ENCODE assay signal across 8 cellular contexts in the genomic region with DNA sequence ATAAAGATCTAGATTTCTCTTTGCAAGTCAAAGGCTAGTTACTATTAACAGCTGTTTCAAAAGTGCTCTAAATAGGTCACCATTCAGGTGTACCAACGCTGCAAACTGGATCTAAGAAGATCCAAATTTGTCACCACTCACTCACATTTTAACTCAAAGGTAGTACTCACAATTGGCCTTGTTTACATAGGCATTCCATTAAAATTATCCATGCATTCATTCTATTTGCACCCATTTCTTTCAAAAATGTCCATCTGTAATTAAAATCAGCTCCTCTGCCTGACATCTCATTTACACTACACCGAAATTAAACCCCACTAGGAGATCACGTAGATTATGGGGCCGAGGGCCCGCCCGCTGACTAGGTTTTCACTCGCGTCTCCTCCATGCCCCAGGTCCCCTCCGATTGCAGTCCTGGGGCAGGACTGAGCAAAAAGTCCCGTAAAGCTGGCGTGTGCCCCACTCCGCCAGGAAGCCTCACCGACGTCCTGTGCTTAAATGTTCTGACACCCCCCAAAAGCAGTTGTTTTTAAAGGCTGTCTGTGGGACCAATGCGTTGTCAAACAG. TPM values are rescaled to one million over a fixed set of nuclear protein-coding genes. Genes with fewer than 3 reads are reported as not detected.
A peak's percentile ranks its signal among the peaks of the same experiment; 100 is the strongest.
DNase-seq lines count a peak whose midpoint lies in the region; ATAC-seq and TF ChIP-seq lines count a peak whose summit lies in the region.

No MANE protein-coding gene starts in this region.

- peak overlapping the region; percentile 96 to 99 (median 98) for H3K27ac ChIP-seq in esophagus muscularis mucosa (replicated peaks in 1 of 4)
- H3K27ac ChIP-seq in prostate gland, result peak overlapping the region; percentile 98 to 99

- H3K27me3 ChIP-seq in esophagus muscularis mucosa (no peaks in the 10 kb centered on the region), prostate gland (replicated peaks; ENCODE audit: insufficient read depth) (no peaks in the 10 kb centered on the region)

- H3K9me3 ChIP-seq in esophagus muscularis mucosa (no peaks in the 10 kb centered on the region), prostate gland (no peaks in the 10 kb centered on the region)

- ATAC-seq in HG02938 (IDR thresholded peaks at IDR 0.05; ENCODE audit: unreplicated experiment), result peak; percentile 1

- H3K36me3 ChIP-seq in esophagus muscularis mucosa (no peaks in the 10 kb centered on the region), prostate gland (no peaks in the 10 kb centered on the region)

- H3K4me3 ChIP-seq in AG04449 (ENCODE audit: low read depth, low read length) (peak overlapping the region; percentile 93), GM12864 (ENCODE audit: low read depth, low read length) (peak overlapping the region; percentile 97), esophagus muscularis mucosa (peak overlapping the region; percentile 75 to 100 (median 98)), prostate gland (peak overlapping the region; percentile 90 to 99)

- H3K4me1 ChIP-seq in esophagus muscularis mucosa (peaks cover 8 to 39% (median 38%) of the 10 kb centered on the region in 4 donors), prostate gland (replicated peaks) (no peaks in the 10 kb centered on the region)

- intact Hi-C loops in esophagus muscularis mucosa (cut with DNase I) (loop anchor here (2.0 to 5.0 kb wide), 3 partner anchors 59 to 154 kb away; partner anchors contain the start of genes CDKN2AIP, RWDD4 and TRAPPC11), prostate gland (cut with DNase I) (loop anchor here (1.0 to 10.0 kb wide), 3 partner anchors 59 to 661 kb away; partner anchors contain the start of genes CDKN2AIP, RWDD4 and TRAPPC11)

- TF ChIP-seq EP300 in esophagus muscularis mucosa (IDR thresholded peaks at IDR 0.05), result no peak

- no peak for TF ChIP-seq CTCF in AG04449 (IDR thresholded peaks at IDR 0.05; ENCODE audit: insufficient read depth, low read length, missing control alignments)
- TF ChIP-seq CTCF in GM12864 (IDR thresholded peaks at IDR 0.05; ENCODE audit: low read depth, low read length, missing control alignments), result no peak
- TF ChIP-seq CTCF in esophagus muscularis mucosa (IDR thresholded peaks at IDR 0.05), result no peak
- no peak for TF ChIP-seq CTCF in prostate gland (IDR thresholded peaks at IDR 0.05)

- DNase-seq in AG04449 (ENCODE audit: low read depth, low spot score) (no peak), GM12864 (ENCODE audit: low read depth) (no peak), RKO (ENCODE audit: low spot score) (peak; percentile 46), esophagus muscularis mucosa (ENCODE audit: extremely low spot score) (no peak), prostate gland (ENCODE audit: low spot score) (no peak)
- DNase-seq in activated effector memory CD4-positive, alpha-beta T cell treated with Interleukin-2 at 50 U/mL for 16 hours, result no peak
- no peak for DNase-seq in activated CD4-positive, alpha-beta T cell treated with anti-CD3 and anti-CD28 coated beads, Interleukin-2, amount 50 U/mL, for 48 hours

- WGBS in esophagus muscularis mucosa, result 1% methylated on average over 11 of the region's 15 CpGs
- WGBS in prostate gland, result under 1% methylated on average over 15 of the region's 15 CpGs

- POLR2A ChIA-PET in AG04449 (lab: Yijun Ruan, JAX), result interaction anchor here (0.6 to 1.0 kb wide), 3 partner anchors 10 to 182 kb away, joined by 3 to 4 read pairs (median 3); no protein-coding TSS in a partner anchor

- CTCF ChIA-PET in AG04449 (lab: Yijun Ruan, JAX), result interaction anchor here (1.0 to 1.4 kb wide), 6 partner anchors 11 to 218 kb away, joined by 3 to 5 read pairs (median 4); no protein-coding TSS in a partner anchor

- TF ChIP-seq POLR2A in esophagus muscularis mucosa (IDR thresholded peaks at IDR 0.05; ENCODE audit: low read depth) (no peak), prostate gland (IDR thresholded peaks at IDR 0.05) (no peak)

RNA-seq across cellular contexts. Expression of gene ING2, which starts 1.3 kb away (rescaled TPM):
- total RNA-seq in esophagus muscularis mucosa (10 to 100 TPM; 26.2 to 42.8 (median 38.6) TPM), prostate gland (10 to 100 TPM; 23.1 to 34.6 TPM)

RNA-seq across cellular contexts. Expression of gene CDKN2AIP, which starts 59.1 kb away (rescaled TPM):
- total RNA-seq in esophagus muscularis mucosa (10 to 100 TPM; 19.4 to 21.8 (median 20.5) TPM), prostate gland (10 to 100 TPM; 22.5 to 27.5 TPM)
